Comparison of ENCODE assay signal across 1 cellular context in the genomic region with DNA sequence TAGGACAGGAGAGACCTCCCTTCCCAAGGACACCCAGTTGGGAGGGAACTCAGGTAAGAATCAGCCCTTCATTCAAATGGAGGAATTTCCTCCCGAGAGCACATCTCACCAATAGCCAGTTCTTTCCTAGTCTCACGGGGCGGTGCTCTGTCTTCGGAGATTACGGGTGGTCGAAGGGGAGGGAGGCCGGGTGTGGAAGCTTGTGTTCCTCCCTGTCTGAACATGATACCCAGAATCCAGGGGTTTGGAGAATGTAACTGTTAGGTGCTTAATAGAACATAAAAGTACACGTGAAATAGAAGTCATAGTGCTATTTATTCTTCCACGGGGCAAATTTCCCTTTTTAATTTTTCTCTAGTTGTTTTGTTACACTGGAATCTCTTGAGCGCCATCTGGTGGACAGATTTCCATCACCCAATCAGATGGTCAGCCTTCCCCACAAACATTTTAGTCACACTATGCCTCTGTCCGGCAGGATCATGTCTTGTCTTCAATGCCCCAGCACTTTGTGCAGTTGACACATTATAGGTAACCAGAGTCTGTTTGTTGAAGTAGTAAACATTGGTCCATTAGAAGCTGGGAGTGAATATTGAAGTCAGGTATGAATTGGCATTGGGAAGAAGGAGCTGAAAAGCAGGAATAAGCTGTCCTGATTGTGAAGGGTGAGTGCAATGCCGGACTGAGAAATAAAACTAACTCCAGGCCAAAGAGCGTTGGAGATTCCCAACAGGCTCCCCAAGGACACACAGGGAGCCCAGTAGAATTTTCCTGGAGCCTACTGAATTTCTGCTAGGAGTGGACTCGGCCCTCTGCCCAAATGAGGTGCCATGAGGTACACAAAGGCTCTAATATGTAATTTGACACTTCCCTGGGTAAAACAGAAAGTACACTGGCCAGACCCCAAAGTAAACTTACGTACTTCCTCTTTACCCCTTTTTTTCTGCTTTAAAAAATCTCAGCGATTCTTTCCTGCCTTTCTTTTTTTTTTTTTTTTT.
TF ChIP-seq lines count a peak whose summit lies in the region.

No MANE protein-coding gene starts in this region.

TF ChIP-seq in endothelial cell of umbilical vein, 7 proteins besides CTCF, POLR2A, EP300 and RAD21 (continued from another document):
- no peak for TF ChIP-seq EZH2 (IDR thresholded peaks at IDR 0.05; ENCODE audit: borderline replicate concordance, low read depth, low read length, severe bottlenecking)
- no peak for TF ChIP-seq GATA2 (IDR thresholded peaks at IDR 0.05; ENCODE audit: insufficient read depth, insufficient read length, low read depth, low read length)
